ENCODE assay signal across 10 cellular contexts in the genomic region with DNA sequence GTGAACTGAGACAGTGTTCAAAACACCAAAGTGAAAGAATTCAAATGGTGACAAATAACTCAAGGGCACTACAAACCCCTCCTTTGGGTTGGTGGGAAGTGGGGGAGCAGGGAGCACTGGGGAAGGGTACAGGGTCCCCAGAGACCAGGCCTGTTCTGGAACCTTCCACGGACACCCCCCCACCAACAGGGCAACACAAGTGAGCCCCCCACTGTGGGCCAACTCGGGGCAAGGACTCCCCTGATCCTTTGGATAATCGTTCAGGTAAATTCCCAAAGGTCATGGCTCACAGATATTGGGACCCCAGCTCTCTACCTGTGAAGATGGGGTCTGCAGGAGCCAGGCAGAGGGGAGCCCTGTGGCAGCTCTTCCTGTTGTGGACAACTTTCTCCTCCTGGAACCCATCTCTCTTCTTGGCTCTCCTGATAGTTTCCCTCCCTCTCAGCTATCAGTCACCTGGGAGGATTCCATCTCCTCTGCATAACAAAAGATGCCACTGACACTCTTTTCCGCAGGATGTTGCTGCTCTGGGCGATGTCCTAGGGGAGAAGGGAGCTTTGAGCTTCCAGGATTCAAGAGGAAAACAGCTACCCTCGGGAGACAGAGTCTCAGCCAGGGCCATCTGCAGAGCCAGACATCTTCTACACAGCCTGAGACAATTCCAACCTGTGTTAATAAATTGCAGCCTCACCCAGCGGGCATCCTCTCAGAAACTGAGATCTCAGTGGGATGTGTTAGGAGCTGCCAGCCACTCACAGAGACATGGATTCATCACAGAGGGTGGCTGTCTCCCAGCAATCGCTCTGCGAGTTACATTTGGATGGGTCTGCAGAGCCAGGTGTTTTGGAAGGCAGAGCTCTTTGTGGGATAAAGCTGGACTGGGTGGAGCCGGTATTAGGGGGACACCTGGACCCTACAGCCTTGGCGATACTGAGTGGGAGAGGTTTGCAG. TPM values are rescaled to one million over a fixed set of nuclear protein-coding genes. Genes with fewer than 3 reads are reported as not detected.
DNase-seq lines count a peak whose midpoint lies in the region; ATAC-seq and TF ChIP-seq lines count a peak whose summit lies in the region.
"Had no signal": no experiment of that assay in that cellular context is flagged by ENCODE, and none has a peak within 500 bp of the region (broad histone marks: within the 10 kb centered on the region; RNA-seq: fewer than 3 reads in every experiment).

No MANE protein-coding gene starts in this region.

- H3K79me2 ChIP-seq in GM23338 (replicated peaks; ENCODE audit: insufficient read depth) = no peaks in the 10 kb centered on the region
- H3K79me2 ChIP-seq in osteoblast (ENCODE audit: insufficient read depth, low read length) = no peaks in the 10 kb centered on the region

- H3K4me1 ChIP-seq in GM23338 (ENCODE audit: insufficient read depth) = peaks cover 46% of the 10 kb centered on the region
- peaks cover 24% of the 10 kb centered on the region for H3K4me1 ChIP-seq in osteoblast (ENCODE audit: insufficient read depth, low read length)
- H3K4me1 ChIP-seq in effector memory CD4-positive, alpha-beta T cell (ENCODE audit: control insufficient read depth, insufficient read depth, low read length, poor library complexity, severe bottlenecking) = peaks cover 41% of the 10 kb centered on the region

- no peaks in the 10 kb centered on the region for H3K9me2 ChIP-seq in GM23338 (ENCODE audit: insufficient read depth)

- H3K27ac ChIP-seq in GM23338 (ENCODE audit: low read depth) (peak overlapping the region; percentile 88), osteoblast (ENCODE audit: low read depth, low read length) (no peak overlapping the region)
- H3K27ac ChIP-seq in effector memory CD4-positive, alpha-beta T cell (ENCODE audit: insufficient read depth, low read length, poor library complexity, severe bottlenecking) = no peak overlapping the region
- H3K27ac ChIP-seq: cardiac muscle cell had no signal

- H3K27me3 ChIP-seq in GM23338 (ENCODE audit: insufficient read depth) (no peaks in the 10 kb centered on the region), osteoblast (ENCODE audit: insufficient read depth, low read length) (peaks cover 2% of the 10 kb centered on the region)
- H3K27me3 ChIP-seq in effector memory CD4-positive, alpha-beta T cell (replicated peaks; ENCODE audit: control insufficient read depth, insufficient read depth, low read length, poor library complexity, severe bottlenecking) = no peaks in the 10 kb centered on the region

- peak overlapping the region; percentile 87 for H3K27ac Mint-ChIP-seq in GM23338
- H3K27ac Mint-ChIP-seq in brain = peak overlapping the region; percentile 49 to 87 (median 73)

- peak; percentile 87 for DNase-seq in GM23338 (ENCODE audit: low spot score)
- DNase-seq in NCI-H1417 (lab: John Stamatoyannopoulos, UW) = peak; percentile 19 to 95 (median 84)
- DNase-seq in osteoblast (ENCODE audit: insufficient read length, low spot score, missing footprints) = no peak
- DNase-seq in NCI-H446 treated with DMSO at 0.1 percent for 48 hours (lab: John Stamatoyannopoulos, UW) = no peak
- no peak for DNase-seq in stimulated activated CD8-positive, alpha-beta memory T cell treated with anti-CD3 and anti-CD28 coated beads, Interleukin-4, amount 100 ng/mL, for 48 hours
- no peak for DNase-seq in effector memory CD4-positive, alpha-beta T cell
- DNase-seq: activated CD4-positive, alpha-beta T cell treated with anti-CD3 and anti-CD28 coated beads, Interleukin-2, amount 50 U/mL, for 48 hours had no signal

- H3K9me3 Mint-ChIP-seq in GM23338 (no peaks in the 10 kb centered on the region), brain (no peaks in the 10 kb centered on the region)
- H3K9me3 Mint-ChIP-seq: neural crest cell had no signal

- H4K20me1 ChIP-seq in GM23338 (replicated peaks; ENCODE audit: insufficient read depth) = no peaks in the 10 kb centered on the region
- no peaks in the 10 kb centered on the region for H4K20me1 ChIP-seq in osteoblast (ENCODE audit: insufficient read depth, low read length)

- H3K4me3 Mint-ChIP-seq in GM23338 = peak overlapping the region; percentile 64
- peak overlapping the region in 3 of 5 experiments; percentile 48 to 67 (median 66) for H3K4me3 Mint-ChIP-seq in brain
- H3K4me3 Mint-ChIP-seq: neural crest cell had no signal

- H3K36me3 ChIP-seq in GM23338 (ENCODE audit: insufficient read depth) (no peaks in the 10 kb centered on the region), osteoblast (ENCODE audit: insufficient read depth, low read length) (no peaks in the 10 kb centered on the region)
- H3K36me3 ChIP-seq in effector memory CD4-positive, alpha-beta T cell (ENCODE audit: control insufficient read depth, insufficient read depth, low read length) = peaks cover 23% of the 10 kb centered on the region
- H3K36me3 ChIP-seq: cardiac muscle cell had no signal

- H3K4me2 ChIP-seq in GM23338 (peak overlapping the region; percentile 42), osteoblast (ENCODE audit: insufficient read depth, low read length) (no peak overlapping the region)

- no peak for TF ChIP-seq CTCF in GM23338 (conservative IDR thresholded peaks at IDR 0.05; ENCODE audit: low read depth in 2 of 2)
- no peak for TF ChIP-seq CTCF in brain (conservative IDR thresholded peaks at IDR 0.05)
- no peak for TF ChIP-seq CTCF in osteoblast (IDR thresholded peaks at IDR 0.05; ENCODE audit: extremely low read depth, low read depth, low read length)

- H3K27me3 Mint-ChIP-seq in GM23338 (ENCODE audit: insufficient read depth, low read depth, poor library complexity) (peaks cover 20% of the 10 kb centered on the region), brain (peaks cover 13% of the 10 kb centered on the region)

- peak; percentile 84 for ATAC-seq in GM23338

- H3F3A ChIP-seq in GM23338 (replicated peaks; ENCODE audit: low read depth) = peaks cover 10% of the 10 kb centered on the region; the same call in 1 of the 2 replicates

- H3K36me3 Mint-ChIP-seq in GM23338 (ENCODE audit: low read depth) = peaks cover 4% of the 10 kb centered on the region; the same call in 2 of the 3 replicates
- H3K36me3 Mint-ChIP-seq in brain = no peaks in the 10 kb centered on the region

- H3K4me3 ChIP-seq in GM23338 = peak overlapping the region; percentile 28
- H3K4me3 ChIP-seq in osteoblast (ENCODE audit: insufficient read depth, low read length) = no peak overlapping the region
- no peak overlapping the region for H3K4me3 ChIP-seq in effector memory CD4-positive, alpha-beta T cell (ENCODE audit: insufficient read depth, low read depth, low read length, poor library complexity, severe bottlenecking)
- H3K4me3 ChIP-seq: cardiac muscle cell had no signal

- peaks cover 69% of the 10 kb centered on the region for H3K4me1 Mint-ChIP-seq in GM23338
- peaks cover 87% of the 10 kb centered on the region for H3K4me1 Mint-ChIP-seq in brain

- no peaks in the 10 kb centered on the region for H3K9me3 ChIP-seq in osteoblast (ENCODE audit: low read depth, low read length)
- H3K9me3 ChIP-seq in effector memory CD4-positive, alpha-beta T cell (ENCODE audit: control insufficient read depth, low read length) = no peaks in the 10 kb centered on the region

- H2AFZ ChIP-seq in GM23338 (no peak overlapping the region), osteoblast (ENCODE audit: low read length) (peak overlapping the region; percentile 20)

RNA-seq across cellular contexts. Expression of gene MBP, which starts 35.4 kb away (rescaled TPM):
- 20.7 and 22.9 TPM in 2 replicates for total RNA-seq in GM23338 (2014; rRNA removed; shearing (Covaris generic))
- 14.6 and 18.4 TPM in 2 replicates for polyA plus RNA-seq in GM23338 (2016; fragmentation: Nextera tagmentation; extraction: Ambion mirVana)
- 8,940 TPM for polyA plus RNA-seq in brain (ENCODE audit: insufficient read depth, low read depth, low replicate concordance)
- 1.5 and 2.2 TPM in 2 replicates for total RNA-seq in osteoblast

Comparison
In these comparisons a context has a peak if more than half of its experiments do, and no peak if none do; other contexts are left out.
1. DNase-seq: peak in GM23338 (single experiment) and NCI-H1417 (3 of 3); none in osteoblast (single experiment), NCI-H446 treated with DMSO at 0.1 percent for 48 hours (single experiment), stimulated activated CD8-positive, alpha-beta memory T cell treated with anti-CD3 and anti-CD28 coated beads, Interleukin-4, amount 100 ng/mL, for 48 hours (single experiment) and effector memory CD4-positive, alpha-beta T cell (0 of 3).